In the genomic region with DNA sequence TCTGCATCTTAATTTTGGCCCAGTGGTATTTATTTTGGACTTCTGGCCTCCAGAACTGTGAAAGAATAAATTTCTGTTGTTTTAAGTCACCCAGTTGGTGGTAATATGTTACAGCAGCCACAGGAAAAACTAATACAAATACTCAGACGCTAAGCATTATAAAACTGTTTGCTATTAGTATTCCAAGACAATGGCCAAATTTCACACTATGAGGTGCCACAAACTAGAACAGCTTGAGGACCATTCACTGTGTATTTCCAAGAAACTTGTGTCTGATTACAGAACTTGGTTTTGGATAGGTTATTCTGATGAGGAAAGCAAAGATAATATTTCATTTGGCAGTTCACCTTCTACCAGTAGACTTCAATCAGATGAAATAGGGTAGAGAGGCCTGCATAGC, we compare ENCODE assay signal across 1 cellular context.
TF ChIP-seq lines count a peak whose summit lies in the region.

No MANE protein-coding gene starts in this region.

TF ChIP-seq in K562, 482 proteins besides CTCF, POLR2A, EP300 and RAD21 (continued from another document):
- TF ChIP-seq, protein P1, sequence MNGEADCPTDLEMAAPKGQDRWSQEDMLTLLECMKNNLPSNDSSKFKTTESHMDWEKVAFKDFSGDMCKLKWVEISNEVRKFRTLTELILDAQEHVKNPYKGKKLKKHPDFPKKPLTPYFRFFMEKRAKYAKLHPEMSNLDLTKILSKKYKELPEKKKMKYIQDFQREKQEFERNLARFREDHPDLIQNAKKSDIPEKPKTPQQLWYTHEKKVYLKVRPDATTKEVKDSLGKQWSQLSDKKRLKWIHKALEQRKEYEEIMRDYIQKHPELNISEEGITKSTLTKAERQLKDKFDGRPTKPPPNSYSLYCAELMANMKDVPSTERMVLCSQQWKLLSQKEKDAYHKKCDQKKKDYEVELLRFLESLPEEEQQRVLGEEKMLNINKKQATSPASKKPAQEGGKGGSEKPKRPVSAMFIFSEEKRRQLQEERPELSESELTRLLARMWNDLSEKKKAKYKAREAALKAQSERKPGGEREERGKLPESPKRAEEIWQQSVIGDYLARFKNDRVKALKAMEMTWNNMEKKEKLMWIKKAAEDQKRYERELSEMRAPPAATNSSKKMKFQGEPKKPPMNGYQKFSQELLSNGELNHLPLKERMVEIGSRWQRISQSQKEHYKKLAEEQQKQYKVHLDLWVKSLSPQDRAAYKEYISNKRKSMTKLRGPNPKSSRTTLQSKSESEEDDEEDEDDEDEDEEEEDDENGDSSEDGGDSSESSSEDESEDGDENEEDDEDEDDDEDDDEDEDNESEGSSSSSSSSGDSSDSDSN (IDR thresholded peaks at IDR 0.05; ENCODE audit: borderline replicate concordance in 1 of 2, low read depth in 2 of 2, low read length in 2 of 2): no peak
